ENCODE assay signal across 16 cellular contexts in the genomic region with DNA sequence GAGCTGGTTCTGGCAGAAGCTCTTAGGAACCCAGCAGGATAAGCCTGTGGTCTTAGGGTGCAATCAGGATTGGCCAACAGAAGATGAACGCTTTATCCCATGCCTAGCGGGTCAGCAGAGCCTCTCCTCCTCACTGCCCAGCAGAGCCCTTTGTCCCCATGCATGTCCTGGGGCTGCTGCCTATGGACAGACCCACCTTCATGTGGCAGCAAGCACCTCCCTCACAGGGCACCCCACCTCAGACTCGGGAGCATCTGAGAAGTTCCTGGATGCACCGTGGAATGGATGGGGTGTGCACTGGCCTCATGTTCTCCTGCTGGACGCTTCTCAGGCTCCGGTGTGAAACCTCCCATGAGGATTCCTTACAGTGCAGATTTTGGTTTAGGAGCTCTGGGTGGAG.
DNase-seq lines count a peak whose midpoint lies in the region; ATAC-seq and TF ChIP-seq lines count a peak whose summit lies in the region.
"Had no signal": no experiment of that assay in that cellular context is flagged by ENCODE, and none has a peak within 500 bp of the region (broad histone marks: within the 10 kb centered on the region; RNA-seq: fewer than 3 reads in every experiment).

No MANE protein-coding gene starts in this region.

- H3K9ac ChIP-seq in NT2/D1 (ENCODE audit: insufficient read length, low read depth) = peak overlapping the region; percentile 1
- H3K9ac ChIP-seq in neural progenitor cell = no peak overlapping the region
- no peak overlapping the region for H3K9ac ChIP-seq in H9 (ENCODE audit: extremely low read depth, insufficient read length, low read length)

- H2BK20ac ChIP-seq in H9 (ENCODE audit: low read depth, low read length, poor library complexity, severe bottlenecking) = no peak overlapping the region

- no peak overlapping the region for H3T11ph ChIP-seq in H9 (ENCODE audit: low read length)

- H3K79me2 ChIP-seq in neural progenitor cell (ENCODE audit: low read depth) (no peaks in the 10 kb centered on the region), H9 (ENCODE audit: insufficient read depth, low read length) (no peaks in the 10 kb centered on the region)

- no peak overlapping the region for H4K5ac ChIP-seq in H9 (ENCODE audit: insufficient read length, low read depth, low read length)

- H4K8ac ChIP-seq in H9 (replicated peaks; ENCODE audit: insufficient read length, low read depth, low read length) = no peak overlapping the region

- H3K4me3 ChIP-seq in NT2/D1 (ENCODE audit: insufficient read length, low read depth) (no peak overlapping the region), neural progenitor cell (no peak overlapping the region), suprapubic skin (no peak overlapping the region)
- H3K4me3 ChIP-seq: MG63 had no signal

- no peak for TF ChIP-seq POLR2A in suprapubic skin (IDR thresholded peaks at IDR 0.05)

- H3F3A ChIP-seq in neural progenitor cell (ENCODE audit: low read depth) = peaks cover 5% of the 10 kb centered on the region

- no peak overlapping the region for H3K18ac ChIP-seq in H9 (ENCODE audit: insufficient read length, low read depth, low read length)

- H3K4me3 Mint-ChIP-seq in brain = no peak overlapping the region
- no peak overlapping the region for H3K4me3 Mint-ChIP-seq in neural progenitor cell
- no peak overlapping the region for H3K4me3 Mint-ChIP-seq in H9

- H4K91ac ChIP-seq in H9 (ENCODE audit: insufficient read length, low read depth, low read length) = no peak overlapping the region

- no peak overlapping the region for H3K23ac ChIP-seq in H9 (ENCODE audit: insufficient read length, low read depth, low read length)

- H3K4me1 ChIP-seq in NT2/D1 (ENCODE audit: insufficient read depth, insufficient read length) (peaks cover 19% of the 10 kb centered on the region), neural progenitor cell (peaks cover 18% of the 10 kb centered on the region), suprapubic skin (peaks cover 13% of the 10 kb centered on the region), H9 (ENCODE audit: insufficient read depth, low read length) (no peaks in the 10 kb centered on the region)

- H2BK120ac ChIP-seq in H9 (ENCODE audit: low read depth, low read length, poor library complexity, severe bottlenecking) = no peak overlapping the region

- no peak for TF ChIP-seq CTCF in brain (conservative IDR thresholded peaks at IDR 0.05)
- no peak for TF ChIP-seq CTCF in neural progenitor cell (IDR thresholded peaks at IDR 0.05)
- TF ChIP-seq CTCF in suprapubic skin (IDR thresholded peaks at IDR 0.05) = no peak
- no peak for TF ChIP-seq CTCF in H9 (conservative IDR thresholded peaks at IDR 0.05)

- H3K56ac ChIP-seq in H9 (ENCODE audit: insufficient read length, low read depth, low read length) = no peak overlapping the region

- H3K27ac Mint-ChIP-seq in brain = peak overlapping the region in 3 of 5 experiments; percentile 8 to 78 (median 77)
- H3K27ac Mint-ChIP-seq in neural progenitor cell = peak overlapping the region; percentile 72
- no peak overlapping the region for H3K27ac Mint-ChIP-seq in H9

- H2BK12ac ChIP-seq in H9 (ENCODE audit: insufficient read length, low read depth, low read length) = no peak overlapping the region

- H3K36me3 Mint-ChIP-seq in brain = no peaks in the 10 kb centered on the region
- H3K36me3 Mint-ChIP-seq in neural progenitor cell = no peaks in the 10 kb centered on the region
- no peaks in the 10 kb centered on the region; a peak in 1 of 7 replicates for H3K36me3 Mint-ChIP-seq in H9 (ENCODE audit: insufficient read depth in 1 of 3, low read depth in 3 of 3)

- H2AFZ ChIP-seq in neural progenitor cell (replicated peaks) (no peak overlapping the region), H9 (ENCODE audit: low read length) (no peak overlapping the region)

- TF ChIP-seq EP300 in suprapubic skin (IDR thresholded peaks at IDR 0.05) = no peak

- no peaks in the 10 kb centered on the region for H3K79me1 ChIP-seq in H9 (ENCODE audit: insufficient read depth, low read depth, low read length, poor library complexity, severe bottlenecking)

- no peak overlapping the region for H3K4ac ChIP-seq in H9 (ENCODE audit: low read depth, low read length)

- H3K9me3 ChIP-seq in NT2/D1 (ENCODE audit: insufficient read depth, low read length) (peaks cover 5% of the 10 kb centered on the region; the same call in 1 of the 2 replicates), neural progenitor cell (ENCODE audit: low read depth) (no peaks in the 10 kb centered on the region), suprapubic skin (no peaks in the 10 kb centered on the region), H9 (ENCODE audit: control insufficient read depth, low read depth, low read length) (no peaks in the 10 kb centered on the region)
- H3K9me3 ChIP-seq: MG63 had no signal

- H3K4me2 ChIP-seq in neural progenitor cell = no peak overlapping the region
- no peak overlapping the region for H3K4me2 ChIP-seq in H9 (ENCODE audit: insufficient read depth, insufficient read length, low read length)

- H2BK15ac ChIP-seq in H9 (ENCODE audit: low read depth, low read length) = no peak overlapping the region

- no peaks in the 10 kb centered on the region for H3K36me3 ChIP-seq in NT2/D1 (ENCODE audit: insufficient read depth, insufficient read length, low read length)
- H3K36me3 ChIP-seq in neural progenitor cell = no peaks in the 10 kb centered on the region
- H3K36me3 ChIP-seq in suprapubic skin = no peaks in the 10 kb centered on the region
- H3K36me3 ChIP-seq: MG63 had no signal

- WGBS in suprapubic skin = 77% methylated on average over 4 of the region's 6 CpGs
- WGBS in H9 (ENCODE audit: extremely low coverage, insufficient read length, low lambda C conversion rate) = no CpG with 5 or more reads among the region's 6 CpGs

- H2BK5ac ChIP-seq in H9 (ENCODE audit: insufficient read length, low read length) = no peak overlapping the region

- peaks cover 34% of the 10 kb centered on the region for H3K4me1 Mint-ChIP-seq in brain
- peaks cover 31% of the 10 kb centered on the region for H3K4me1 Mint-ChIP-seq in neural progenitor cell
- peaks cover 0 to 2% of the 10 kb centered on the region in 2 experiments; a peak in 2 of 4 replicates for H3K4me1 Mint-ChIP-seq in H9

- H3K27me3 ChIP-seq in NT2/D1 (ENCODE audit: insufficient read depth, insufficient read length) (no peaks in the 10 kb centered on the region), neural progenitor cell (no peaks in the 10 kb centered on the region), suprapubic skin (peaks cover 16% of the 10 kb centered on the region), H9 (ENCODE audit: insufficient read depth, low read length) (no peaks in the 10 kb centered on the region)
- H3K27me3 ChIP-seq: MG63 had no signal

- H3K27ac ChIP-seq in neural progenitor cell = no peak overlapping the region
- no peak overlapping the region for H3K27ac ChIP-seq in suprapubic skin
- no peak overlapping the region for H3K27ac ChIP-seq in H9 (ENCODE audit: insufficient read length, low read depth, low read length)
- H3K27ac ChIP-seq: C4-2B had no signal

- no peak for ATAC-seq in HG02884 (IDR thresholded peaks at IDR 0.05; ENCODE audit: unreplicated experiment)
- ATAC-seq: HepG2 had no signal

- H3K9me3 Mint-ChIP-seq in brain = peaks cover 0 to 11% (median 2%) of the 10 kb centered on the region in 5 experiments
- H3K9me3 Mint-ChIP-seq in neural progenitor cell = peaks cover 7% of the 10 kb centered on the region
- no peaks in the 10 kb centered on the region for H3K9me3 Mint-ChIP-seq in H9

- no peak overlapping the region for H3K14ac ChIP-seq in H9 (ENCODE audit: insufficient read depth, low read length)

- no peaks in the 10 kb centered on the region for H4K20me1 ChIP-seq in neural progenitor cell (ENCODE audit: low read depth)
- H4K20me1 ChIP-seq in H9 (ENCODE audit: control insufficient read depth, insufficient read depth, insufficient read length) = no peaks in the 10 kb centered on the region

- no peak for DNase-seq in NT2/D1 (ENCODE audit: low read depth, low spot score)
- no peak for DNase-seq in neural progenitor cell (ENCODE audit: low spot score)
- peak; percentile 20 to 34 for DNase-seq in suprapubic skin (ENCODE audit: low spot score in 2 of 2)
- no peak for DNase-seq in NCI-H187 (lab: John Stamatoyannopoulos, UW)
- DNase-seq in H9 = no peak
- DNase-seq: COR-L47, MG63, NCI-H1105 treated with DMSO at 0.1 percent for 48 hours, NCI-H187 treated with DMSO at 0.1 percent for 48 hours, NCI-H2171, NCI-H774, SHP77 had no signal

- H3K27me3 Mint-ChIP-seq in brain (peaks cover 3% of the 10 kb centered on the region), neural progenitor cell (ENCODE audit: insufficient read depth, low read depth) (peaks cover 5% of the 10 kb centered on the region), H9 (ENCODE audit: low read depth) (peaks cover 20% of the 10 kb centered on the region)

- H2AK5ac ChIP-seq in H9 (ENCODE audit: insufficient read length, low read length) = no peak overlapping the region

- H3K23me2 ChIP-seq in H9 (ENCODE audit: insufficient read length, low read depth, low read length, poor library complexity, severe bottlenecking) = no peaks in the 10 kb centered on the region

Comparison
In these comparisons a context has a peak if more than half of its experiments do, and no peak if none do; other contexts are left out.
1. DNase-seq: peak in suprapubic skin (2 of 2); none in NT2/D1 (single experiment), neural progenitor cell (single experiment), NCI-H187 (0 of 2) and H9 (single experiment).
2. H3K27ac Mint-ChIP-seq: peak in brain (3 of 5) and neural progenitor cell (single experiment); none in H9 (0 of 3).